ENCODE assay signal across 28 cellular contexts in the genomic region with DNA sequence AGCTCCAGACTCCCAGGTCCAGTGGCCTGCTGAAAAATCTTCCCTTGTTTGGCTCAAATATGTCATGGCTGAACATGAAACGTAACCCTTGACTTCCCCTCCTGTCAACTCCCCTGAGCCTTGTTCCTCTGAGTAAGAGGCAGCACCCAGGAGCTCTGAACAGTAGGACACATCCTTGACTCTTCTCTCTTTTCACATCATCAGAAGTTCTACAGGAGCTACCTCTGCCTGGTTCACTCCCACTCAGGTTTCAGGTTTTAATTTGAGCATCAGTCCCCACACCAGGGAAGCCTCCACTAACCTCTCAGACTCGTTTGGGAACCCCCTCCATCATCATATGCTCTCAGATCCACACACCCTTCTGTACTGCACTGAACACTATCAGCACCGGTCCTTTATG. TPM values are rescaled to one million over a fixed set of nuclear protein-coding genes. Genes with fewer than 3 reads are reported as not detected.
"Had no signal": no experiment of that assay in that cellular context is flagged by ENCODE, and none has a peak within 500 bp of the region (broad histone marks: within the 10 kb centered on the region; RNA-seq: fewer than 3 reads in every experiment).

No MANE protein-coding gene starts in this region.

- H3K27me3 Mint-ChIP-seq: activated naive CD4-positive, alpha-beta T cell treated with anti-CD3 and anti-CD28 coated beads, Interleukin-2, amount 10 ng/mL, durations not matched to agents 7 days and 5 days; central memory CD8-positive, alpha-beta T cell had no signal

- H3K9ac ChIP-seq: KMS-11 had no signal

- H3K4me3 Mint-ChIP-seq: activated CD8-positive, alpha-beta T cell treated with anti-CD3 and anti-CD28 coated beads, Interleukin-2, amount 10 ng/mL, durations not matched to agents 7 days and 5 days; activated naive CD4-positive, alpha-beta T cell treated with anti-CD3 and anti-CD28 coated beads, Interleukin-2, amount 10 ng/mL, durations not matched to agents 7 days and 5 days; brain; central memory CD8-positive, alpha-beta T cell had no signal

- H3K9me3 Mint-ChIP-seq: central memory CD8-positive, alpha-beta T cell had no signal

- H3K4me2 ChIP-seq: KMS-11 had no signal

- H3K4me3 ChIP-seq: SK-N-MC had no signal

- H3K27ac Mint-ChIP-seq: activated CD8-positive, alpha-beta T cell treated with anti-CD3 and anti-CD28 coated beads, Interleukin-2, amount 10 ng/mL, durations not matched to agents 7 days and 5 days; activated naive CD4-positive, alpha-beta T cell treated with anti-CD3 and anti-CD28 coated beads, Interleukin-2, amount 10 ng/mL, durations not matched to agents 7 days and 5 days; brain had no signal

- DNase-seq: activated CD4-positive, alpha-beta T cell treated with anti-CD3 and anti-CD28 coated beads for 4 hours; activated CD4-positive, alpha-beta T cell treated with anti-CD3 and anti-CD28 coated beads, Interleukin-2, amount 50 U/mL, for 4 hours; activated CD4-positive, CD25-positive, alpha-beta regulatory T cell; activated CD8-positive, alpha-beta memory T cell treated with anti-CD3 and anti-CD28 coated beads, Interleukin-2, amount 50 U/mL, for 48 hours; activated CD8-positive, alpha-beta T cell treated with anti-CD3 and anti-CD28 coated beads, Interleukin-2, amount 10 ng/mL, durations not matched to agents 7 days and 5 days; activated gamma-delta T cell; activated naive CD4-positive, alpha-beta T cell treated with anti-CD3 and anti-CD28 coated beads, Interleukin-2, amount 10 ng/mL, durations not matched to agents 7 days and 5 days; activated T-cell treated with anti-CD3 and anti-CD28 coated beads, Interleukin-2, amount 50 U/mL, for 1 hour; amniotic stem cell; NCI-H1105; NCI-H1436; NCI-H1694 treated with DMSO at 0.1 percent for 48 hours; NCI-H2029 treated with DMSO at 0.1 percent for 48 hours; NCI-H345; NCI-H510A; NCI-H526 treated with DMSO at 0.1 percent for 48 hours; NCI-H82; OCI-M1; RPMI8226; T-helper 1 cell had no signal

- H3K36me3 Mint-ChIP-seq: activated naive CD4-positive, alpha-beta T cell treated with anti-CD3 and anti-CD28 coated beads, Interleukin-2, amount 10 ng/mL, durations not matched to agents 7 days and 5 days had no signal

- ATAC-seq: activated CD8-positive, alpha-beta T cell treated with anti-CD3 and anti-CD28 coated beads, Interleukin-2, amount 10 ng/mL, durations not matched to agents 7 days and 5 days; Panc1; Right ventricle myocardium inferior had no signal

- H3K4me1 Mint-ChIP-seq: activated naive CD4-positive, alpha-beta T cell treated with anti-CD3 and anti-CD28 coated beads, Interleukin-2, amount 10 ng/mL, durations not matched to agents 7 days and 5 days; brain; central memory CD8-positive, alpha-beta T cell had no signal

- H3K27ac ChIP-seq: KMS-11, SK-N-MC, VCaP had no signal

RNA-seq across cellular contexts. Expression of gene ZNF441, which starts 58.3 kb away (rescaled TPM):
- total RNA-seq: astrocyte had no signal
